19 cellular contexts compared by ENCODE assay signal in genomic region chr16:21265104-21265825, GRCh38. TPM values are rescaled to one million over a fixed set of nuclear protein-coding genes. Genes with fewer than 3 reads are reported as not detected.
DNase-seq lines count a peak whose midpoint lies in the region; ATAC-seq and TF ChIP-seq lines count a peak whose summit lies in the region.
"Had no signal": no experiment of that assay in that cellular context is flagged by ENCODE, and none has a peak within 500 bp of the region (broad histone marks: within the 10 kb centered on the region; RNA-seq: fewer than 3 reads in every experiment).

No MANE protein-coding gene starts in this region.

- H3K4me3 ChIP-seq in psoas muscle = no peak overlapping the region
- no peak overlapping the region for H3K4me3 ChIP-seq in spleen
- H3K4me3 ChIP-seq: HAP-1, thyroid gland had no signal

- H3K27me3 ChIP-seq in psoas muscle (ENCODE audit: insufficient read depth in 3 of 3, low read length in 2 of 3) (no peaks in the 10 kb centered on the region), spleen (replicated peaks in 1 of 7) (peaks cover 0 to 8% (median 0%) of the 10 kb centered on the region in 7 donors)
- H3K27me3 ChIP-seq: thyroid gland had no signal

- intact Hi-C loops in left ventricle myocardium superior (cut with micrococcal nuclease) (no loop called here), psoas muscle (cut with DNase I) (no loop called here), spleen (cut with DNase I; ENCODE audit: low total_unique reads) (no loop called here)

- in situ Hi-C loops in Caki2 (cut with HindIII; ENCODE audit: low pct_unique_long_range_greater_than_20kb, low sequenced_read_pairs) = no loop called here

- peak overlapping the region; percentile 86 for H3K27ac ChIP-seq in VCaP
- peak overlapping the region; percentile 79 for H3K27ac ChIP-seq in psoas muscle
- H3K27ac ChIP-seq in spleen = no peak overlapping the region
- H3K27ac ChIP-seq: thyroid gland had no signal

- TF ChIP-seq POLR2A in spleen (IDR thresholded peaks at IDR 0.05) = no peak

- H3K9me3 ChIP-seq in psoas muscle (no peaks in the 10 kb centered on the region), spleen (no peaks in the 10 kb centered on the region)
- H3K9me3 ChIP-seq: HAP-1, thyroid gland had no signal

- H3K36me3 ChIP-seq in psoas muscle (ENCODE audit: insufficient read depth in 1 of 2, low read depth in 1 of 2) (no peaks in the 10 kb centered on the region), spleen (no peaks in the 10 kb centered on the region)
- H3K36me3 ChIP-seq: HAP-1, thyroid gland had no signal

- TF ChIP-seq CTCF in VCaP (conservative IDR thresholded peaks at IDR 0.05) (no peak), psoas muscle (IDR thresholded peaks at IDR 0.05) (no peak), spleen (IDR thresholded peaks at IDR 0.05 in 8 of 11, conservative IDR thresholded peaks at IDR 0.05 in 3 of 11) (no peak)

- ATAC-seq in left ventricle myocardium superior (peak; percentile 90), psoas muscle (peak; percentile 93 to 99 (median 94))
- ATAC-seq in activated CD4-positive, CD25-positive, alpha-beta regulatory T cell treated with anti-CD3 and anti-CD28 coated beads, Interleukin-2, amount 50 U/mL, for 24 hours = no peak
- ATAC-seq: activated T-helper 17 cell treated with anti-CD3 and anti-CD28 coated beads, Interleukin-2, amount 50 U/mL, for 72 hours had no signal

- peak; percentile 69 for DNase-seq in Caki2 (ENCODE audit: low read depth)
- peak; percentile 63 for DNase-seq in left ventricle myocardium superior
- DNase-seq in psoas muscle = peak; percentile 34 to 64
- DNase-seq in HUDEP-2 (lab: John Stamatoyannopoulos, UW; ENCODE audit: unreplicated experiment in 76 of 76) = no peak
- DNase-seq in spleen = no peak
- no peak for DNase-seq in GM03348 (ENCODE audit: low spot score)
- DNase-seq: activated CD4-positive, alpha-beta memory T cell treated with anti-CD3 and anti-CD28 coated beads for 36 hours; KBM-7; NCI-H1417; stimulated activated CD4-positive, alpha-beta T cell treated with anti-CD3 and anti-CD28 coated beads, Interleukin-2, amount 100 ng/mL, for 48 hours; stimulated activated CD8-positive, alpha-beta memory T cell treated with anti-CD3 and anti-CD28 coated beads, Interleukin-4, amount 100 ng/mL, for 48 hours; thyroid gland had no signal

- H3K4me1 ChIP-seq in psoas muscle (peaks cover 15% of the 10 kb centered on the region), spleen (peaks cover 0 to 16% (median 10%) of the 10 kb centered on the region in 6 donors)
- H3K4me1 ChIP-seq: thyroid gland had no signal

- 35 to 55% (median 54%) methylated on average over 9 of the region's 9 CpGs for WGBS in psoas muscle, 3 donors
- 80 to 90% (median 88%) methylated on average over 9 of the region's 9 CpGs for WGBS in spleen, 5 donors

RNA-seq across cellular contexts. Expression of gene CRYM, which starts 12.8 kb away (rescaled TPM):
- total RNA-seq in Caki2 (2014; rRNA removed; shearing (Covaris generic); ENCODE audit: low replicate concordance) = 10.7 and 20.5 TPM in 2 replicates
- 78.2 TPM for total RNA-seq in left ventricle myocardium superior
- total RNA-seq in psoas muscle = 10 to 100 TPM in 1 of 4 donors, 1 to 10 TPM in 2, under 1 TPM in 1; 0.25 to 33.4 (median 3.9) TPM
- polyA plus RNA-seq in psoas muscle = 1 to 10 TPM in 2 of 3 donors, under 1 TPM in 1; 0.39 to 6.8 (median 1.0) TPM
- 1 to 10 TPM in 2 of 7 donors, under 1 TPM in 2, not detected in 3; 0.40 to 1.5 (median 0.93) TPM for total RNA-seq in spleen
- under 1 TPM; 0.22 to 0.61 (median 0.26) TPM for polyA plus RNA-seq in spleen
- total RNA-seq: activated CD4-positive, alpha-beta memory T cell treated with anti-CD3 and anti-CD28 coated beads for 36 hours; activated T-helper 17 cell treated with anti-CD3 and anti-CD28 coated beads, Interleukin-2, amount 50 U/mL, for 72 hours; NCI-H460 had no signal

RNA-seq across cellular contexts. Expression of gene ANKS4B, which starts 31.8 kb away (rescaled TPM):
- not detected in 2 replicates for total RNA-seq in Caki2 (2014; rRNA removed; shearing (Covaris generic); ENCODE audit: low replicate concordance)
- total RNA-seq in left ventricle myocardium superior (not detected), psoas muscle (not detected), spleen (not detected)
- polyA plus RNA-seq in psoas muscle (under 1 TPM in 1 of 3 donors, not detected in 2; 0.01 TPM), spleen (under 1 TPM in 1 of 3 donors, not detected in 2; 0.03 TPM)
- total RNA-seq: activated CD4-positive, alpha-beta memory T cell treated with anti-CD3 and anti-CD28 coated beads for 36 hours; activated T-helper 17 cell treated with anti-CD3 and anti-CD28 coated beads, Interleukin-2, amount 50 U/mL, for 72 hours; kidney epithelial cell; NCI-H460; thyroid gland had no signal

RNA-seq across cellular contexts. Expression of gene ZP2, which starts 53.9 kb away (rescaled TPM):
- total RNA-seq in Caki2 (2014; rRNA removed; shearing (Covaris generic); ENCODE audit: low replicate concordance) = not detected in 2 replicates
- total RNA-seq in left ventricle myocardium superior = not detected
- not detected for total RNA-seq in psoas muscle
- not detected for polyA plus RNA-seq in psoas muscle
- total RNA-seq in spleen = not detected
- polyA plus RNA-seq in spleen = not detected
- total RNA-seq: activated CD4-positive, alpha-beta memory T cell treated with anti-CD3 and anti-CD28 coated beads for 36 hours; activated T-helper 17 cell treated with anti-CD3 and anti-CD28 coated beads, Interleukin-2, amount 50 U/mL, for 72 hours; kidney epithelial cell; NCI-H460 had no signal
- polyA plus RNA-seq: adipose tissue had no signal

Comparison
In these comparisons a context has a peak if more than half of its experiments do, and no peak if none do; other contexts are left out.
1. DNase-seq: peak in Caki2 (single experiment), left ventricle myocardium superior (single experiment) and psoas muscle (2 of 2); none in HUDEP-2 (0 of 76), spleen (single experiment) and GM03348 (single experiment).
2. H3K27ac ChIP-seq: peak in VCaP (single experiment) and psoas muscle (single experiment); none in spleen (0 of 8).
3. ATAC-seq: peak in left ventricle myocardium superior (single experiment) and psoas muscle (4 of 4); none in activated CD4-positive, CD25-positive, alpha-beta regulatory T cell treated with anti-CD3 and anti-CD28 coated beads, Interleukin-2, amount 50 U/mL, for 24 hours (0 of 2).